In genomic region chr12:65269603-65270002, GRCh38 we compare ENCODE assay signal across 2 cellular contexts.
TF ChIP-seq lines count a peak whose summit lies in the region.

No MANE protein-coding gene starts in this region.

TF ChIP-seq in SK-N-SH, 30 proteins besides CTCF, POLR2A, EP300 and RAD21 (continued from another document):
- TF ChIP-seq, protein P1, sequence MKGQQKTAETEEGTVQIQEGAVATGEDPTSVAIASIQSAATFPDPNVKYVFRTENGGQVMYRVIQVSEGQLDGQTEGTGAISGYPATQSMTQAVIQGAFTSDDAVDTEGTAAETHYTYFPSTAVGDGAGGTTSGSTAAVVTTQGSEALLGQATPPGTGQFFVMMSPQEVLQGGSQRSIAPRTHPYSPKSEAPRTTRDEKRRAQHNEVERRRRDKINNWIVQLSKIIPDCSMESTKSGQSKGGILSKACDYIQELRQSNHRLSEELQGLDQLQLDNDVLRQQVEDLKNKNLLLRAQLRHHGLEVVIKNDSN (IDR thresholded peaks at IDR 0.05; ENCODE audit: borderline replicate concordance, low read depth): no peak
- TF ChIP-seq MAX (IDR thresholded peaks at IDR 0.05; ENCODE audit: low read depth) (no peak), IRF3 (IDR thresholded peaks at IDR 0.05; ENCODE audit: low read depth, low read length) (no peak), ELF1 (IDR thresholded peaks at IDR 0.05) (no peak), RXRA (IDR thresholded peaks at IDR 0.05; ENCODE audit: borderline replicate concordance, low read depth) (no peak), USF2 (IDR thresholded peaks at IDR 0.05; ENCODE audit: borderline replicate concordance, low read depth, low read length) (no peak), CHD2 (IDR thresholded peaks at IDR 0.05; ENCODE audit: low read length, partially characterized antibody) (no peak), SIN3A (IDR thresholded peaks at IDR 0.05; ENCODE audit: borderline replicate concordance, low read depth, low read length) (no peak), RFX5 (IDR thresholded peaks at IDR 0.05; ENCODE audit: low read length) (no peak), POLR2AphosphoS5 (IDR thresholded peaks at IDR 0.05; ENCODE audit: low read depth, low read length) (no peak), SMC3 (IDR thresholded peaks at IDR 0.05; ENCODE audit: low read depth, low read length) (no peak), FOXM1 (IDR thresholded peaks at IDR 0.05; ENCODE audit: low read depth) (no peak), FOXJ3 (CRISPR knock-in tag; IDR thresholded peaks at IDR 0.05) (no peak), GABPA (IDR thresholded peaks at IDR 0.05; ENCODE audit: low read depth) (no peak), MXI1 (IDR thresholded peaks at IDR 0.05; ENCODE audit: low read depth, low read length) (no peak), JUND (IDR thresholded peaks at IDR 0.05) (no peak)
- TF ChIP-seq, protein P2, sequence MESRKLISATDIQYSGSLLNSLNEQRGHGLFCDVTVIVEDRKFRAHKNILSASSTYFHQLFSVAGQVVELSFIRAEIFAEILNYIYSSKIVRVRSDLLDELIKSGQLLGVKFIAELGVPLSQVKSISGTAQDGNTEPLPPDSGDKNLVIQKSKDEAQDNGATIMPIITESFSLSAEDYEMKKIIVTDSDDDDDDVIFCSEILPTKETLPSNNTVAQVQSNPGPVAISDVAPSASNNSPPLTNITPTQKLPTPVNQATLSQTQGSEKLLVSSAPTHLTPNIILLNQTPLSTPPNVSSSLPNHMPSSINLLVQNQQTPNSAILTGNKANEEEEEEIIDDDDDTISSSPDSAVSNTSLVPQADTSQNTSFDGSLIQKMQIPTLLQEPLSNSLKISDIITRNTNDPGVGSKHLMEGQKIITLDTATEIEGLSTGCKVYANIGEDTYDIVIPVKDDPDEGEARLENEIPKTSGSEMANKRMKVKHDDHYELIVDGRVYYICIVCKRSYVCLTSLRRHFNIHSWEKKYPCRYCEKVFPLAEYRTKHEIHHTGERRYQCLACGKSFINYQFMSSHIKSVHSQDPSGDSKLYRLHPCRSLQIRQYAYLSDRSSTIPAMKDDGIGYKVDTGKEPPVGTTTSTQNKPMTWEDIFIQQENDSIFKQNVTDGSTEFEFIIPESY (IDR thresholded peaks at IDR 0.05; ENCODE audit: borderline replicate concordance, low read depth): no peak

TF ChIP-seq in SK-N-SH treated with all-trans-retinoic acid at 6 μM for 48 hours, 23 proteins besides CTCF, POLR2A, EP300 and RAD21 (continued from another document):
- TF ChIP-seq, protein P3, sequence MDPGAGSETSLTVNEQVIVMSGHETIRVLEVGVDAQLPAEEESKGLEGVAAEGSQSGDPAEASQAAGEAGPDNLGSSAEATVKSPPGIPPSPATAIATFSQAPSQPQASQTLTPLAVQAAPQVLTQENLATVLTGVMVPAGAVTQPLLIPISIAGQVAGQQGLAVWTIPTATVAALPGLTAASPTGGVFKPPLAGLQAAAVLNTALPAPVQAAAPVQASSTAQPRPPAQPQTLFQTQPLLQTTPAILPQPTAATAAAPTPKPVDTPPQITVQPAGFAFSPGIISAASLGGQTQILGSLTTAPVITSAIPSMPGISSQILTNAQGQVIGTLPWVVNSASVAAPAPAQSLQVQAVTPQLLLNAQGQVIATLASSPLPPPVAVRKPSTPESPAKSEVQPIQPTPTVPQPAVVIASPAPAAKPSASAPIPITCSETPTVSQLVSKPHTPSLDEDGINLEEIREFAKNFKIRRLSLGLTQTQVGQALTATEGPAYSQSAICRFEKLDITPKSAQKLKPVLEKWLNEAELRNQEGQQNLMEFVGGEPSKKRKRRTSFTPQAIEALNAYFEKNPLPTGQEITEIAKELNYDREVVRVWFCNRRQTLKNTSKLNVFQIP (CRISPR knock-in tag; IDR thresholded peaks at IDR 0.05; ENCODE audit: borderline replicate concordance, low read depth): no peak
- TF ChIP-seq ZFP30 (CRISPR knock-in tag; IDR thresholded peaks at IDR 0.05) (no peak), ARNTL (CRISPR knock-in tag; IDR thresholded peaks at IDR 0.05; ENCODE audit: borderline replicate concordance, low read depth) (no peak), OSR1 (CRISPR knock-in tag; IDR thresholded peaks at IDR 0.05) (no peak), GLIS3 (CRISPR knock-in tag; IDR thresholded peaks at IDR 0.05) (no peak), BACH2 (CRISPR knock-in tag; IDR thresholded peaks at IDR 0.05; ENCODE audit: borderline replicate concordance) (no peak), PPARA (CRISPR knock-in tag; IDR thresholded peaks at IDR 0.05; ENCODE audit: borderline replicate concordance) (no peak), ISL1 (CRISPR knock-in tag; IDR thresholded peaks at IDR 0.05) (no peak), ESRRG (CRISPR knock-in tag; IDR thresholded peaks at IDR 0.05) (no peak), ZC3H10 (CRISPR knock-in tag; IDR thresholded peaks at IDR 0.05) (no peak), CSDC2 (CRISPR knock-in tag; IDR thresholded peaks at IDR 0.05) (no peak), SNAI2 (CRISPR knock-in tag; IDR thresholded peaks at IDR 0.05) (no peak), ZNF565 (CRISPR knock-in tag; conservative IDR thresholded peaks at IDR 0.05; ENCODE audit: low read depth) (no peak), RARB (CRISPR knock-in tag; IDR thresholded peaks at IDR 0.05) (no peak)
